In the genomic region with DNA sequence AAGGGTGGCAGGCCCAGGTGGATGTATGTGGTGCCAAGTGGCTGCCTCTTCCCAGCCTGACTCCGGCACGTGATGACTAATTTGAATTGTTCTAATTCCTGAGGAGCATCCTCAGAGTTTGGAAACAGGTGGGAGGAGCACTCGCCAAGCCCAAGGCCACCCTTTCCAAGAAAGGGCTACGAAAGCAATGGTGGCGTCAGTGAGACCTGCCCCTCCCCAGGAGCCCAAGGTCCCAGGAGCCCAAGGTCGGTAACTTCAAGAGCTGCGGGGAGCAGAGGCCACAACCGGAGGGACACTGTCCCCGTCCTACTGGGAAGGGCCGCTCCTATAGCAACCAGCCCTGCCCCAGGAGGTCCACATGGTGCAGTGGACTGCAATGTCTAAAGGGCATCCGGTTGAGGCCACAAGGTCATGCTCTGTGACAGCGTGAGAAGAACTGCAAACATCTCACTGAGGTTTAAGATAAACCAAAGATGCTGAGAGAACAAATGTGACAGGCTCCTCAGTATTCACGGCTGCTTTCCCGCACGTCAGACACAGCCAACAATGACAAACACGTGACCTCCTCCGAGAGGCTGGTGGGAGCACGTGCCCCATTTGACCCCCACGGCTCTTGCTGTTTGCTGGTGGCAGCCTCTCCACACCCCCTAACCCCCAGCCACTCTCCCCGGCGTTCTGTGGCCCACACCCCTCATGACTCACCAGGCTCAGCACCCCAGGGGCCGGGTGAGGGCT, we compare ENCODE assay signal across 10 cellular contexts.
DNase-seq lines count a peak whose midpoint lies in the region; ATAC-seq and TF ChIP-seq lines count a peak whose summit lies in the region.
"Had no signal": no experiment of that assay in that cellular context is flagged by ENCODE, and none has a peak within 500 bp of the region (broad histone marks: within the 10 kb centered on the region; RNA-seq: fewer than 3 reads in every experiment).

No MANE protein-coding gene starts in this region.

- H3K4me2 ChIP-seq in SK-N-SH: peak overlapping the region; percentile 7; the same call in 1 of the 2 replicates
- H3K4me2 ChIP-seq in neural progenitor cell: peak overlapping the region; percentile 14

- H3K27me3 Mint-ChIP-seq in neural progenitor cell (ENCODE audit: insufficient read depth, low read depth): peaks cover 23% of the 10 kb centered on the region
- H3K27me3 Mint-ChIP-seq: activated naive CD8-positive, alpha-beta T cell had no signal

- H3K4me1 Mint-ChIP-seq in neural progenitor cell: peaks cover 72% of the 10 kb centered on the region

- DNase-seq in C1 segment of cervical spinal cord (lab: John Stamatoyannopoulos, UW) (peak in 8 of 14 donors; percentile 62 to 96 (median 92)), SK-N-SH (no peak), fibroblast of pulmonary artery (ENCODE audit: low read depth) (peak; percentile 74), neural progenitor cell (ENCODE audit: low spot score) (peak; percentile 40), NCI-H128 (lab: John Stamatoyannopoulos, UW; ENCODE audit: unreplicated experiment) (no peak)
- no peak for DNase-seq in activated naive CD4-positive, alpha-beta T cell (lab: John Stamatoyannopoulos, UW)

- H3K36me3 Mint-ChIP-seq in neural progenitor cell: no peaks in the 10 kb centered on the region
- H3K36me3 Mint-ChIP-seq: activated naive CD8-positive, alpha-beta T cell had no signal

- TF ChIP-seq CTCF in SK-N-SH (IDR thresholded peaks at IDR 0.05): no peak
- no peak for TF ChIP-seq CTCF in fibroblast of pulmonary artery (IDR thresholded peaks at IDR 0.05; ENCODE audit: low read length, missing control alignments)
- no peak for TF ChIP-seq CTCF in neural progenitor cell (IDR thresholded peaks at IDR 0.05)

- H3K4me3 Mint-ChIP-seq in neural progenitor cell: peak overlapping the region; percentile 70
- H3K4me3 Mint-ChIP-seq: activated naive CD8-positive, alpha-beta T cell had no signal

- no peak overlapping the region for H3K9ac ChIP-seq in SK-N-SH
- H3K9ac ChIP-seq in neural progenitor cell: no peak overlapping the region

- peaks cover 8 to 69% of the 10 kb centered on the region in 2 experiments; a peak in 3 of 4 replicates for H3K4me1 ChIP-seq in SK-N-SH (ENCODE audit: control insufficient read depth in 1 of 2, insufficient read depth in 2 of 2, low read depth in 1 of 2, low read length in 1 of 2)
- peaks cover 50% of the 10 kb centered on the region for H3K4me1 ChIP-seq in neural progenitor cell

- H3K36me3 ChIP-seq in SK-N-SH (replicated peaks in 1 of 2; ENCODE audit: control insufficient read depth in 1 of 2, insufficient read depth in 2 of 2, low read length in 1 of 2) (no peaks in the 10 kb centered on the region), neural progenitor cell (no peaks in the 10 kb centered on the region)

- no peak for TF ChIP-seq RAD21 in SK-N-SH (IDR thresholded peaks at IDR 0.05; ENCODE audit: low read length)

- WGBS in SK-N-SH (ENCODE audit: low lambda C conversion rate): 72% methylated on average over 20 of the region's 22 CpGs

- POLR2A ChIA-PET in SK-N-SH (lab: Yijun Ruan, JAX): no interaction called here

- CTCF ChIA-PET in SK-N-SH (lab: Yijun Ruan, JAX): interaction anchor here (1.3 to 2.4 kb wide), 4 partner anchors 12 to 77 kb away, joined by 3 to 10 read pairs (median 8); no protein-coding TSS in a partner anchor

- ATAC-seq in HG02759 (IDR thresholded peaks at IDR 0.05; ENCODE audit: unreplicated experiment) (no peak), HG03565 (IDR thresholded peaks at IDR 0.05; ENCODE audit: unreplicated experiment) (no peak)
- ATAC-seq: mucosa of descending colon had no signal

- H4K20me1 ChIP-seq in SK-N-SH (ENCODE audit: insufficient read depth) (0 out of 2 replicates have a peak, but pooled peaks cover 5% of the 10 kb centered on the region), neural progenitor cell (ENCODE audit: low read depth) (peaks cover 95% of the 10 kb centered on the region)

- no peak for TF ChIP-seq EP300 in SK-N-SH (IDR thresholded peaks at IDR 0.05; ENCODE audit: borderline replicate concordance in 1 of 2, low read depth in 1 of 2, low read length in 1 of 2)

- H3K27ac ChIP-seq in SK-N-SH (ENCODE audit: low read depth in 2 of 2, low read length in 1 of 2): no peak overlapping the region; a peak in 1 of 4 replicates
- H3K27ac ChIP-seq in neural progenitor cell: no peak overlapping the region

- no peak overlapping the region for H3K4me3 ChIP-seq in SK-N-SH (ENCODE audit: low read depth in 2 of 2, low read length in 1 of 2)
- no peak overlapping the region for H3K4me3 ChIP-seq in fibroblast of pulmonary artery (replicated peaks; ENCODE audit: low read depth, low read length)
- no peak overlapping the region for H3K4me3 ChIP-seq in neural progenitor cell
- H3K4me3 ChIP-seq: mucosa of descending colon had no signal

- no peak overlapping the region for H3K27ac Mint-ChIP-seq in neural progenitor cell

- H3F3A ChIP-seq in SK-N-SH (replicated peaks; ENCODE audit: insufficient read depth) (no peaks in the 10 kb centered on the region), neural progenitor cell (ENCODE audit: low read depth) (peaks cover 11% of the 10 kb centered on the region)

- H3K9me2 ChIP-seq in SK-N-SH: no peaks in the 10 kb centered on the region

- no peaks in the 10 kb centered on the region for H3K79me2 ChIP-seq in SK-N-SH (ENCODE audit: insufficient read depth)
- H3K79me2 ChIP-seq in neural progenitor cell (ENCODE audit: low read depth): peaks cover 9% of the 10 kb centered on the region

- H3K9me3 ChIP-seq in SK-N-SH: no peaks in the 10 kb centered on the region
- H3K9me3 ChIP-seq in neural progenitor cell (ENCODE audit: low read depth): no peaks in the 10 kb centered on the region
- H3K9me3 ChIP-seq: mucosa of descending colon had no signal

- H2AFZ ChIP-seq in SK-N-SH (ENCODE audit: low read depth): no peak overlapping the region
- H2AFZ ChIP-seq in neural progenitor cell (replicated peaks): no peak overlapping the region

- H3K9me3 Mint-ChIP-seq in neural progenitor cell: no peaks in the 10 kb centered on the region

- H3K27me3 ChIP-seq in SK-N-SH (ENCODE audit: insufficient read depth): no peaks in the 10 kb centered on the region
- H3K27me3 ChIP-seq in neural progenitor cell: no peaks in the 10 kb centered on the region

TF ChIP-seq in SK-N-SH, 30 proteins besides CTCF, POLR2A, EP300 and RAD21:
- TF ChIP-seq TCF12 (IDR thresholded peaks at IDR 0.05) (peak; percentile 35; the same call in 1 of the 2 replicates), SMC3 (IDR thresholded peaks at IDR 0.05; ENCODE audit: low read depth, low read length) (no peak), FOSL2 (IDR thresholded peaks at IDR 0.05; ENCODE audit: borderline replicate concordance, low read depth) (peak; percentile 41; the same call in 1 of the 2 replicates)

Comparison
In these comparisons a context has a peak if more than half of its experiments do, and no peak if none do; other contexts are left out.
1. DNase-seq: peak in C1 segment of cervical spinal cord (8 of 14), fibroblast of pulmonary artery (single experiment) and neural progenitor cell (single experiment); none in SK-N-SH (single experiment), activated naive CD4-positive, alpha-beta T cell (0 of 4) and NCI-H128 (single experiment).